In genomic region chr1:43472087-43472462, GRCh38 we compare ENCODE assay signal across 24 cellular contexts. TPM values are rescaled to one million over a fixed set of nuclear protein-coding genes. Genes with fewer than 3 reads are reported as not detected.
A peak's percentile ranks its signal among the peaks of the same experiment; 100 is the strongest.
DNase-seq lines count a peak whose midpoint lies in the region; ATAC-seq and TF ChIP-seq lines count a peak whose summit lies in the region.
"Had no signal": no experiment of that assay in that cellular context is flagged by ENCODE, and none has a peak within 500 bp of the region (broad histone marks: within the 10 kb centered on the region; RNA-seq: fewer than 3 reads in every experiment).

No MANE protein-coding gene starts in this region.

- H3K4me2 ChIP-seq in mammary epithelial cell (ENCODE audit: insufficient read depth, low read depth, low read length) = no peak overlapping the region

- H3K27ac ChIP-seq in mammary epithelial cell (ENCODE audit: insufficient read depth, low read depth, low read length) (peak overlapping the region; percentile 89), breast epithelium (peak overlapping the region in 1 of 2 donors; percentile 13), body of pancreas (peak overlapping the region; percentile 30 to 83 (median 60)), mesodermal cell (ENCODE audit: low read depth, low read length, severe bottlenecking) (peak overlapping the region; percentile 95)
- H3K27ac ChIP-seq: esophagus muscularis mucosa, upper lobe of left lung had no signal

- peak overlapping the region; percentile 58 for H2AFZ ChIP-seq in mammary epithelial cell (ENCODE audit: low read depth, low read length)

- BruUV-seq in mammary epithelial cell (replicated peaks; lab: Mats Ljungman, UMichigan) = TSS peak; percentile 49

- TF ChIP-seq POLR2A in breast epithelium (IDR thresholded peaks at IDR 0.05) (no peak), body of pancreas (IDR thresholded peaks at IDR 0.05) (no peak)

- ATAC-seq in body of pancreas (no peak), GM21367 (IDR thresholded peaks at IDR 0.05; ENCODE audit: unreplicated experiment) (no peak)
- ATAC-seq: activated T-helper 17 cell treated with anti-CD3 and anti-CD28 coated beads, Interleukin-2, amount 50 U/mL, for 72 hours; Right ventricle myocardium inferior had no signal

- intact Hi-C loops in mammary epithelial cell (cut with micrococcal nuclease) = loop anchor here (5.0 kb wide), 1 partner anchor 55 kb away; no protein-coding TSS in a partner anchor
- intact Hi-C loops in breast epithelium (cut with DNase I; ENCODE audit: low total_unique reads) = no loop called here
- intact Hi-C loops in body of pancreas (cut with DNase I) = no loop called here

- H3K9ac ChIP-seq in mammary epithelial cell (ENCODE audit: insufficient read depth, low read length) = no peak overlapping the region

- H3K27me3 ChIP-seq in mammary epithelial cell (ENCODE audit: insufficient read depth, low read length) (no peaks in the 10 kb centered on the region), breast epithelium (no peaks in the 10 kb centered on the region), body of pancreas (no peaks in the 10 kb centered on the region)
- H3K27me3 ChIP-seq: esophagus muscularis mucosa, upper lobe of left lung had no signal

- H3K4me3 ChIP-seq in mammary epithelial cell (replicated peaks in 1 of 3; ENCODE audit: insufficient read depth in 1 of 3, low read depth in 2 of 3, low read length in 3 of 3) (no peak overlapping the region), breast epithelium (no peak overlapping the region), body of pancreas (no peak overlapping the region), mesodermal cell (ENCODE audit: extremely low read depth, insufficient read depth, low read length, poor library complexity, severe bottlenecking) (no peak overlapping the region)
- H3K4me3 ChIP-seq: esophagus muscularis mucosa, upper lobe of left lung had no signal

- no peaks in the 10 kb centered on the region for H4K20me1 ChIP-seq in mammary epithelial cell (ENCODE audit: insufficient read depth, low read length)

- H3K9me3 ChIP-seq in mammary epithelial cell (replicated peaks; ENCODE audit: insufficient read depth, low read length) = no peaks in the 10 kb centered on the region
- H3K9me3 ChIP-seq in breast epithelium = no peaks in the 10 kb centered on the region
- no peaks in the 10 kb centered on the region for H3K9me3 ChIP-seq in body of pancreas
- H3K9me3 ChIP-seq in mesodermal cell (ENCODE audit: control insufficient read depth, low read length) = peaks cover 13% of the 10 kb centered on the region
- H3K9me3 ChIP-seq: esophagus muscularis mucosa, upper lobe of left lung had no signal

- WGBS in mammary epithelial cell (ENCODE audit: low coverage, missing lambda C conversion rate) = 88% methylated on average over 5 of the region's 5 CpGs
- WGBS in body of pancreas, 2 donors = 73 to 76% methylated on average over 5 of the region's 5 CpGs
- 95 to 100% methylated on average over 4 of the region's 5 CpGs for WGBS in mesodermal cell (ENCODE audit: insufficient coverage in 2 of 2), 2 experiments

- H3K4me1 ChIP-seq in mammary epithelial cell (ENCODE audit: insufficient read depth, low read length) = peaks cover 41% of the 10 kb centered on the region
- no peaks in the 10 kb centered on the region for H3K4me1 ChIP-seq in breast epithelium
- H3K4me1 ChIP-seq in body of pancreas = peaks cover 18% of the 10 kb centered on the region
- peaks cover 33% of the 10 kb centered on the region for H3K4me1 ChIP-seq in mesodermal cell (ENCODE audit: control insufficient read depth, insufficient read depth, low read length, poor library complexity, severe bottlenecking)
- H3K4me1 ChIP-seq: esophagus muscularis mucosa had no signal

- DNase-seq in mammary epithelial cell (no peak), breast epithelium (ENCODE audit: low spot score in 2 of 2) (no peak), body of pancreas (no peak), cerebellar cortex (ENCODE audit: low spot score) (no peak), HuH-7 (ENCODE audit: low spot score) (no peak), NCI-H446 treated with DMSO at 0.1 percent for 48 hours (lab: John Stamatoyannopoulos, UW) (no peak)
- DNase-seq: 8988T; activated B cell treated with CpG ODN at 0.5 μM for 24 hours; activated CD4-positive, alpha-beta T cell treated with anti-CD3 and anti-CD28 coated beads, Interleukin-2, amount 50 U/mL, for 48 hours; activated CD8-positive, alpha-beta memory T cell treated with anti-CD3 and anti-CD28 coated beads, Interleukin-2, amount 50 U/mL, for 48 hours; activated naive CD8-positive, alpha-beta T cell treated with anti-CD3 and anti-CD28 coated beads for 36 hours; DMS79; effector CD4-positive, alpha-beta T cell; NCI-H1092 treated with DMSO at 0.1 percent for 48 hours; NCI-H2029 treated with DMSO at 0.1 percent for 48 hours; NCI-H748 treated with DMSO at 0.1 percent for 48 hours; stimulated activated CD4-positive, alpha-beta T cell treated with anti-CD3 and anti-CD28 coated beads, Interleukin-1b, Interleukin-23, amount 100 ng/mL, for 48 hours; upper lobe of left lung had no signal

- dilution Hi-C loops in mammary epithelial cell (cut with HindIII; ENCODE audit: low sequenced_read_pairs) = no loop called here

- TF ChIP-seq CTCF in mammary epithelial cell (conservative IDR thresholded peaks at IDR 0.05 in 1 of 2, IDR thresholded peaks at IDR 0.05 in 1 of 2; ENCODE audit: extremely low read depth in 1 of 2, insufficient read depth in 1 of 2, low read depth in 1 of 2, low read length in 2 of 2) (no peak), breast epithelium (IDR thresholded peaks at IDR 0.05) (no peak), body of pancreas (IDR thresholded peaks at IDR 0.05) (no peak)

- no peaks in the 10 kb centered on the region for H3K79me2 ChIP-seq in mammary epithelial cell (ENCODE audit: insufficient read depth, low read length)

- H3K36me3 ChIP-seq in mammary epithelial cell (ENCODE audit: insufficient read depth, low read length) = no peaks in the 10 kb centered on the region
- H3K36me3 ChIP-seq in breast epithelium = no peaks in the 10 kb centered on the region
- no peaks in the 10 kb centered on the region for H3K36me3 ChIP-seq in body of pancreas (replicated peaks in 1 of 2; ENCODE audit: insufficient read depth in 1 of 2, low read depth in 2 of 2)
- no peaks in the 10 kb centered on the region for H3K36me3 ChIP-seq in mesodermal cell (ENCODE audit: control insufficient read depth, insufficient read depth, low read length)
- H3K36me3 ChIP-seq: esophagus muscularis mucosa, upper lobe of left lung had no signal

- in situ Hi-C loops in mammary epithelial cell (cut with MboI; ENCODE audit: low sequenced_read_pairs in 2 of 2) = no loop called here

- CTCF ChIA-PET in mammary epithelial cell (lab: Charles Lee; ENCODE audit: low non-redundant PET) = no interaction called here

RNA-seq across cellular contexts. Expression of gene HYI, which starts 18.3 kb away (rescaled TPM):
- 10 to 100 TPM; 11.9 to 12.0 TPM for total RNA-seq in mammary epithelial cell
- polyA plus RNA-seq in mammary epithelial cell = 22.3 TPM
- polyA minus RNA-seq in mammary epithelial cell = 7.1 TPM
- 10 to 100 TPM; 66.6 to 79.3 (median 70.1) TPM for total RNA-seq in breast epithelium
- total RNA-seq in body of pancreas = 100 to 1,000 TPM; 101 to 157 TPM
- 29.0 TPM for polyA plus RNA-seq in mesodermal cell (2013, experiment 1 of 2)
- 26.3 TPM for polyA plus RNA-seq in mesodermal cell (2013, experiment 2 of 2)

RNA-seq across cellular contexts. Expression of gene PTPRF, which starts 58.6 kb away (rescaled TPM):
- 100 to 1,000 TPM; 152 to 200 TPM for total RNA-seq in mammary epithelial cell
- 131 TPM for polyA plus RNA-seq in mammary epithelial cell
- 442 TPM for polyA minus RNA-seq in mammary epithelial cell
- 100 to 1,000 TPM; 109 to 149 (median 116) TPM for total RNA-seq in breast epithelium
- total RNA-seq in body of pancreas = 10 to 100 TPM; 81.7 to 89.0 TPM
- 125 TPM for polyA plus RNA-seq in mesodermal cell (2013, experiment 1 of 2)
- 107 TPM for polyA plus RNA-seq in mesodermal cell (2013, experiment 2 of 2)
- total RNA-seq: activated B cell treated with CpG ODN at 0.5 μM for 24 hours had no signal
- polyA plus RNA-seq: IgD-negative memory B cell had no signal

Comparison
In these comparisons a context has a peak if more than half of its experiments do, and no peak if none do; other contexts are left out.
1. RNA of gene HYI, which starts 18.3 kb away (total RNA-seq): 101 to 157 TPM in body of pancreas and 66.6 to 79.3 TPM in breast epithelium; 11.9 to 12.0 TPM in mammary epithelial cell; every median in the first group is over 4 times any median in the second.